ENCODE assay signal across 21 cellular contexts in the genomic region with DNA sequence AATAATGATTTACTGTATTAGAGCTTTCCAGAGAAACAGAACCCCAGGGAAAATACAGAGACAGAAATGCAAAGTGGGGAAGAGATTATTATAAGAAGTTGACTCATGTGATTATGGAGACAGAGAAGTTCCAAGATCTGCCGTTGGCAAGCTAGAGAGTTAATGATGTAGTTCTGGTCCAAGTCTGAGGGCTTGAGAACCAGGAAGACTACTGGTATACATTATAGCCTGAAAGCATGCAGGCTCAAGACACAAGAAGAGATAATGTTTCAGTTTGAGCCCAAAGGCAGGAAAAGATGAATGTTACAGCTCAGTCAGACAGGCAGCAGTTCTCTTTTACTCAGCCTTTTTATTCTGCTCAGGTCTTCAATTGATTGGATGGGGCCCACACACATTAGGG.
DNase-seq lines count a peak whose midpoint lies in the region; ATAC-seq and TF ChIP-seq lines count a peak whose summit lies in the region.
"Had no signal": no experiment of that assay in that cellular context is flagged by ENCODE, and none has a peak within 500 bp of the region (broad histone marks: within the 10 kb centered on the region; RNA-seq: fewer than 3 reads in every experiment).

No MANE protein-coding gene starts in this region.

- no peaks in the 10 kb centered on the region for H3K36me3 ChIP-seq in GM23248 (ENCODE audit: low read depth)
- H3K36me3 ChIP-seq in uterus = no peaks in the 10 kb centered on the region
- H3K36me3 ChIP-seq: BLaER1 had no signal

- in situ Hi-C loops in GM23248 (cut with MboI) = no loop called here

- H3K4me3 Mint-ChIP-seq in activated T-cell treated with anti-CD3 and anti-CD28 coated beads, Interleukin-2, amount 50 U/mL, for 72 hours = no peak overlapping the region
- H3K4me3 Mint-ChIP-seq: CD4-positive, CD25-positive, alpha-beta regulatory T cell had no signal

- H3K9me3 Mint-ChIP-seq in activated T-cell treated with anti-CD3 and anti-CD28 coated beads, Interleukin-2, amount 50 U/mL, for 72 hours = peaks cover 0 to 2% of the 10 kb centered on the region in 2 donors

- no peak overlapping the region for H3K4me2 ChIP-seq in GM23248 (ENCODE audit: unreplicated experiment)
- H3K4me2 ChIP-seq: BLaER1, KMS-11 had no signal

- H3K9me3 ChIP-seq in GM23248 (ENCODE audit: low read depth) (peaks cover 3% of the 10 kb centered on the region), uterus (no peaks in the 10 kb centered on the region)

- WGBS in GM23248 (ENCODE audit: low coverage in 1 of 2, low lambda C conversion rate in 2 of 2, missing lambda C conversion rate in 2 of 2), 2 experiments = 14 to 25% methylated on average over 1 of the region's 1 CpG

- H3K9me2 ChIP-seq in GM23248 (ENCODE audit: insufficient read depth) = no peaks in the 10 kb centered on the region

- H3K36me3 Mint-ChIP-seq in activated T-cell treated with anti-CD3 and anti-CD28 coated beads, Interleukin-2, amount 50 U/mL, for 72 hours (ENCODE audit: insufficient read depth in 2 of 2) = peaks cover 2% of the 10 kb centered on the region in 2 donors
- H3K36me3 Mint-ChIP-seq: CD4-positive, CD25-positive, alpha-beta regulatory T cell had no signal

- no peak overlapping the region for H3K4me3 ChIP-seq in GM23248
- H3K4me3 ChIP-seq in uterus = no peak overlapping the region
- H3K4me3 ChIP-seq: BLaER1 had no signal

- ATAC-seq in activated T-cell treated with anti-CD3 and anti-CD28 coated beads, Interleukin-2, amount 50 U/mL, for 72 hours (replicated peaks in 1 of 2) = no peak
- ATAC-seq: Panc1 had no signal

- no peak for TF ChIP-seq POLR2A in uterus (IDR thresholded peaks at IDR 0.05)

- peaks cover 51% of the 10 kb centered on the region for H3K27me3 Mint-ChIP-seq in activated T-cell treated with anti-CD3 and anti-CD28 coated beads, Interleukin-2, amount 50 U/mL, for 72 hours (ENCODE audit: low read depth)

- no peak overlapping the region for H3K27ac ChIP-seq in GM23248
- peak overlapping the region; percentile 28 to 37 for H3K27ac ChIP-seq in uterus
- H3K27ac ChIP-seq: BLaER1, KMS-11, RWPE1 had no signal

- peak; percentile 36 for DNase-seq in GM23248
- DNase-seq in amniotic epithelial cell (ENCODE audit: low read depth) = peak; percentile 29
- DNase-seq in fibroblast of gingiva (ENCODE audit: low read depth) = peak; percentile 56
- no peak for DNase-seq in uterus
- no peak for DNase-seq in activated T-cell treated with anti-CD3 and anti-CD28 coated beads, Interleukin-2, amount 50 U/mL, for 72 hours
- no peak for DNase-seq in NCI-H2081 treated with DMSO at 0.1 percent for 48 hours (lab: John Stamatoyannopoulos, UW)
- DNase-seq in posterior cingulate gyrus = no peak
- DNase-seq: CD4-positive, CD25-positive, alpha-beta regulatory T cell; DMS153; DND-41; NCI-H1048; NCI-H1417; NCI-H1694; NCI-H2029 treated with DMSO at 0.1 percent for 48 hours; NCI-H2227 treated with DMSO at 0.1 percent for 48 hours; NCI-H526 treated with DMSO at 0.1 percent for 48 hours; SHP77 had no signal

- no peak overlapping the region for H2AFZ ChIP-seq in GM23248

- no peaks in the 10 kb centered on the region for H3F3A ChIP-seq in GM23248 (ENCODE audit: insufficient read depth)

- no peaks in the 10 kb centered on the region for H3K27me3 ChIP-seq in GM23248 (replicated peaks; ENCODE audit: insufficient read depth)
- no peaks in the 10 kb centered on the region for H3K27me3 ChIP-seq in uterus
- H3K27me3 ChIP-seq: BLaER1 had no signal

- H3K27ac Mint-ChIP-seq in activated T-cell treated with anti-CD3 and anti-CD28 coated beads, Interleukin-2, amount 50 U/mL, for 72 hours = no peak overlapping the region
- H3K27ac Mint-ChIP-seq: CD4-positive, CD25-positive, alpha-beta regulatory T cell had no signal

- no peak overlapping the region for H3K9ac ChIP-seq in GM23248
- H3K9ac ChIP-seq: BLaER1, KMS-11 had no signal

- H3K79me2 ChIP-seq in GM23248 (ENCODE audit: insufficient read depth) = no peaks in the 10 kb centered on the region

- peaks cover 21% of the 10 kb centered on the region for H3K4me1 ChIP-seq in GM23248 (ENCODE audit: insufficient read depth)
- H3K4me1 ChIP-seq in uterus = no peaks in the 10 kb centered on the region
- H3K4me1 ChIP-seq: BLaER1 had no signal

- no peaks in the 10 kb centered on the region for H3K4me1 Mint-ChIP-seq in activated T-cell treated with anti-CD3 and anti-CD28 coated beads, Interleukin-2, amount 50 U/mL, for 72 hours (ENCODE audit: low read depth)
- H3K4me1 Mint-ChIP-seq: CD4-positive, CD25-positive, alpha-beta regulatory T cell had no signal

- no peak for TF ChIP-seq CTCF in uterus (IDR thresholded peaks at IDR 0.05)

- intact Hi-C loops in uterus (cut with DNase I; ENCODE audit: low total_unique reads) (no loop called here), posterior cingulate gyrus (cut with DNase I) (no loop called here)

- H4K20me1 ChIP-seq in GM23248 (ENCODE audit: insufficient read depth) = no peaks in the 10 kb centered on the region
- H4K20me1 ChIP-seq: BLaER1 had no signal

Comparison
In these comparisons a context has a peak if more than half of its experiments do, and no peak if none do; other contexts are left out.
1. DNase-seq: peak in GM23248 (single experiment), amniotic epithelial cell (single experiment) and fibroblast of gingiva (single experiment); none in uterus (0 of 2), activated T-cell treated with anti-CD3 and anti-CD28 coated beads, Interleukin-2, amount 50 U/mL, for 72 hours (0 of 2), NCI-H2081 treated with DMSO at 0.1 percent for 48 hours (single experiment) and posterior cingulate gyrus (0 of 10).